9 cellular contexts compared by ENCODE assay signal in genomic region chr1:201828451-201828819, GRCh38. TPM values are rescaled to one million over a fixed set of nuclear protein-coding genes. Genes with fewer than 3 reads are reported as not detected.
A peak's percentile ranks its signal among the peaks of the same experiment; 100 is the strongest.
DNase-seq lines count a peak whose midpoint lies in the region; ATAC-seq and TF ChIP-seq lines count a peak whose summit lies in the region.
"Had no signal": no experiment of that assay in that cellular context is flagged by ENCODE, and none has a peak within 500 bp of the region (broad histone marks: within the 10 kb centered on the region; RNA-seq: fewer than 3 reads in every experiment).

No MANE protein-coding gene starts in this region.

- H3K27me3 Mint-ChIP-seq in activated naive CD4-positive, alpha-beta T cell treated with anti-CD3 and anti-CD28 coated beads, Interleukin-2, amount 50 U/mL, for 24 hours = no peaks in the 10 kb centered on the region
- H3K27me3 Mint-ChIP-seq in type B pancreatic cell = no peaks in the 10 kb centered on the region

- ATAC-seq in SK-N-SH treated with all-trans-retinoic acid at 6 μM for 48 hours = peak; percentile 2; the same call in 2 of the 3 replicates

- H3K4me3 Mint-ChIP-seq in activated naive CD4-positive, alpha-beta T cell treated with anti-CD3 and anti-CD28 coated beads, Interleukin-2, amount 50 U/mL, for 24 hours = peak overlapping the region; percentile 95
- H3K4me3 Mint-ChIP-seq in type B pancreatic cell = peak overlapping the region; percentile 99

- peaks cover 40% of the 10 kb centered on the region for H3K4me1 Mint-ChIP-seq in activated naive CD4-positive, alpha-beta T cell treated with anti-CD3 and anti-CD28 coated beads, Interleukin-2, amount 50 U/mL, for 24 hours
- peaks cover 34% of the 10 kb centered on the region for H3K4me1 Mint-ChIP-seq in type B pancreatic cell (ENCODE audit: unreplicated experiment)

- no peak for DNase-seq in activated naive CD4-positive, alpha-beta T cell treated with anti-CD3 and anti-CD28 coated beads, Interleukin-2, amount 50 U/mL, for 16 hours
- DNase-seq in fibroblast of villous mesenchyme (ENCODE audit: low read depth) (peak; percentile 30), type B pancreatic cell (ENCODE audit: extremely low spot score, unreplicated experiment) (no peak), putamen (ENCODE audit: low spot score) (no peak), NCI-H526 (lab: John Stamatoyannopoulos, UW) (no peak), H4 (ENCODE audit: low spot score) (no peak)

- peak overlapping the region; percentile 68 for H3K27ac Mint-ChIP-seq in activated naive CD4-positive, alpha-beta T cell treated with anti-CD3 and anti-CD28 coated beads, Interleukin-2, amount 50 U/mL, for 24 hours
- H3K27ac Mint-ChIP-seq in type B pancreatic cell = peak overlapping the region; percentile 94

- peak overlapping the region; percentile 26 for H3K4me3 ChIP-seq in fibroblast of villous mesenchyme (ENCODE audit: low read depth, low read length)

- no peaks in the 10 kb centered on the region for H3K36me3 Mint-ChIP-seq in activated naive CD4-positive, alpha-beta T cell treated with anti-CD3 and anti-CD28 coated beads, Interleukin-2, amount 50 U/mL, for 24 hours
- peaks cover 3% of the 10 kb centered on the region for H3K36me3 Mint-ChIP-seq in type B pancreatic cell

- no peaks in the 10 kb centered on the region for H3K9me3 Mint-ChIP-seq in activated naive CD4-positive, alpha-beta T cell treated with anti-CD3 and anti-CD28 coated beads, Interleukin-2, amount 50 U/mL, for 24 hours
- no peaks in the 10 kb centered on the region for H3K9me3 Mint-ChIP-seq in type B pancreatic cell
- H3K9me3 Mint-ChIP-seq: activated naive CD4-positive, alpha-beta T cell treated with anti-CD3 and anti-CD28 coated beads for 36 hours had no signal

- TF ChIP-seq CTCF in fibroblast of villous mesenchyme (IDR thresholded peaks at IDR 0.05; ENCODE audit: insufficient read depth, low read depth, low read length) (no peak), type B pancreatic cell (conservative IDR thresholded peaks at IDR 0.05) (no peak)

TF ChIP-seq in SK-N-SH treated with all-trans-retinoic acid at 6 μM for 48 hours, 23 proteins besides CTCF, POLR2A, EP300 and RAD21:
- TF ChIP-seq ZFP3 (CRISPR knock-in tag; IDR thresholded peaks at IDR 0.05) (no peak), SNAI2 (CRISPR knock-in tag; IDR thresholded peaks at IDR 0.05) (no peak), TOX (CRISPR knock-in tag; IDR thresholded peaks at IDR 0.05; ENCODE audit: borderline replicate concordance) (no peak), ISL1 (CRISPR knock-in tag; IDR thresholded peaks at IDR 0.05) (no peak), ZNF70 (CRISPR knock-in tag; IDR thresholded peaks at IDR 0.05) (no peak), OSR1 (CRISPR knock-in tag; IDR thresholded peaks at IDR 0.05) (no peak), ARNTL (CRISPR knock-in tag; IDR thresholded peaks at IDR 0.05; ENCODE audit: borderline replicate concordance, low read depth) (no peak), ZNF8 (CRISPR knock-in tag; IDR thresholded peaks at IDR 0.05) (no peak), ZNF565 (CRISPR knock-in tag; conservative IDR thresholded peaks at IDR 0.05; ENCODE audit: low read depth) (no peak)
- TF ChIP-seq, protein P1, sequence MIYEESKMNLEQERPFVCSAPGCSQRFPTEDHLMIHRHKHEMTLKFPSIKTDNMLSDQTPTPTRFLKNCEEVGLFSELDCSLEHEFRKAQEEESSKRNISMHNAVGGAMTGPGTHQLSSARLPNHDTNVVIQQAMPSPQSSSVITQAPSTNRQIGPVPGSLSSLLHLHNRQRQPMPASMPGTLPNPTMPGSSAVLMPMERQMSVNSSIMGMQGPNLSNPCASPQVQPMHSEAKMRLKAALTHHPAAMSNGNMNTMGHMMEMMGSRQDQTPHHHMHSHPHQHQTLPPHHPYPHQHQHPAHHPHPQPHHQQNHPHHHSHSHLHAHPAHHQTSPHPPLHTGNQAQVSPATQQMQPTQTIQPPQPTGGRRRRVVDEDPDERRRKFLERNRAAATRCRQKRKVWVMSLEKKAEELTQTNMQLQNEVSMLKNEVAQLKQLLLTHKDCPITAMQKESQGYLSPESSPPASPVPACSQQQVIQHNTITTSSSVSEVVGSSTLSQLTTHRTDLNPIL (CRISPR knock-in tag; IDR thresholded peaks at IDR 0.05; ENCODE audit: low read depth) = no peak
- TF ChIP-seq, protein P2, sequence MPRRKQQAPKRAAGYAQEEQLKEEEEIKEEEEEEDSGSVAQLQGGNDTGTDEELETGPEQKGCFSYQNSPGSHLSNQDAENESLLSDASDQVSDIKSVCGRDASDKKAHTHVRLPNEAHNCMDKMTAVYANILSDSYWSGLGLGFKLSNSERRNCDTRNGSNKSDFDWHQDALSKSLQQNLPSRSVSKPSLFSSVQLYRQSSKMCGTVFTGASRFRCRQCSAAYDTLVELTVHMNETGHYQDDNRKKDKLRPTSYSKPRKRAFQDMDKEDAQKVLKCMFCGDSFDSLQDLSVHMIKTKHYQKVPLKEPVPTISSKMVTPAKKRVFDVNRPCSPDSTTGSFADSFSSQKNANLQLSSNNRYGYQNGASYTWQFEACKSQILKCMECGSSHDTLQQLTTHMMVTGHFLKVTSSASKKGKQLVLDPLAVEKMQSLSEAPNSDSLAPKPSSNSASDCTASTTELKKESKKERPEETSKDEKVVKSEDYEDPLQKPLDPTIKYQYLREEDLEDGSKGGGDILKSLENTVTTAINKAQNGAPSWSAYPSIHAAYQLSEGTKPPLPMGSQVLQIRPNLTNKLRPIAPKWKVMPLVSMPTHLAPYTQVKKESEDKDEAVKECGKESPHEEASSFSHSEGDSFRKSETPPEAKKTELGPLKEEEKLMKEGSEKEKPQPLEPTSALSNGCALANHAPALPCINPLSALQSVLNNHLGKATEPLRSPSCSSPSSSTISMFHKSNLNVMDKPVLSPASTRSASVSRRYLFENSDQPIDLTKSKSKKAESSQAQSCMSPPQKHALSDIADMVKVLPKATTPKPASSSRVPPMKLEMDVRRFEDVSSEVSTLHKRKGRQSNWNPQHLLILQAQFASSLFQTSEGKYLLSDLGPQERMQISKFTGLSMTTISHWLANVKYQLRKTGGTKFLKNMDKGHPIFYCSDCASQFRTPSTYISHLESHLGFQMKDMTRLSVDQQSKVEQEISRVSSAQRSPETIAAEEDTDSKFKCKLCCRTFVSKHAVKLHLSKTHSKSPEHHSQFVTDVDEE (CRISPR knock-in tag; IDR thresholded peaks at IDR 0.05) = no peak

RNA-seq across cellular contexts. Expression of gene IPO9, which starts 0.5 kb away (rescaled TPM):
- total RNA-seq in fibroblast of villous mesenchyme (28.3 and 28.9 TPM in 2 replicates), type B pancreatic cell (ENCODE audit: low replicate concordance) (60.8 and 92.4 TPM in 2 replicates)
- total RNA-seq in H4 (2014; rRNA removed; shearing (Covaris generic)) = 18.0 and 24.8 TPM in 2 replicates
